ENCODE assay signal across 1 cellular context in the genomic region with DNA sequence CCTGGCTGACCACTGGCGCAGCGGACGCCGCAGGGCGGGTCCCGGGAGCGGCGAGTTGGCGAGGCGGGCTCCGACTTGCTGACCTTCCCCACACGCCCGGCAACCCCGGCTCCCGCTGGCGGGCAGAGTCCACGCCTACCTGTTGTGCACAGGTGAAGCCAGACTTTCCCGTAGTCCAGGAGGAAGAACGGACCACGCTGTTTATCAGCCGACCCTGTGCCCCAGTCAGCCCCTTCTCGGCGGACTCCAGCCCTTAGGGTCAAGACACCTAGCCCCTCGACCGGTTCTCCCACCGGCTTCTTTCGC.
TF ChIP-seq lines count a peak whose summit lies in the region.

No MANE protein-coding gene starts in this region.

TF ChIP-seq in H1, 55 proteins besides CTCF, POLR2A, EP300 and RAD21:
- no peak for TF ChIP-seq SUZ12 (IDR thresholded peaks at IDR 0.05; ENCODE audit: low read length)
- TF ChIP-seq, protein P1, sequence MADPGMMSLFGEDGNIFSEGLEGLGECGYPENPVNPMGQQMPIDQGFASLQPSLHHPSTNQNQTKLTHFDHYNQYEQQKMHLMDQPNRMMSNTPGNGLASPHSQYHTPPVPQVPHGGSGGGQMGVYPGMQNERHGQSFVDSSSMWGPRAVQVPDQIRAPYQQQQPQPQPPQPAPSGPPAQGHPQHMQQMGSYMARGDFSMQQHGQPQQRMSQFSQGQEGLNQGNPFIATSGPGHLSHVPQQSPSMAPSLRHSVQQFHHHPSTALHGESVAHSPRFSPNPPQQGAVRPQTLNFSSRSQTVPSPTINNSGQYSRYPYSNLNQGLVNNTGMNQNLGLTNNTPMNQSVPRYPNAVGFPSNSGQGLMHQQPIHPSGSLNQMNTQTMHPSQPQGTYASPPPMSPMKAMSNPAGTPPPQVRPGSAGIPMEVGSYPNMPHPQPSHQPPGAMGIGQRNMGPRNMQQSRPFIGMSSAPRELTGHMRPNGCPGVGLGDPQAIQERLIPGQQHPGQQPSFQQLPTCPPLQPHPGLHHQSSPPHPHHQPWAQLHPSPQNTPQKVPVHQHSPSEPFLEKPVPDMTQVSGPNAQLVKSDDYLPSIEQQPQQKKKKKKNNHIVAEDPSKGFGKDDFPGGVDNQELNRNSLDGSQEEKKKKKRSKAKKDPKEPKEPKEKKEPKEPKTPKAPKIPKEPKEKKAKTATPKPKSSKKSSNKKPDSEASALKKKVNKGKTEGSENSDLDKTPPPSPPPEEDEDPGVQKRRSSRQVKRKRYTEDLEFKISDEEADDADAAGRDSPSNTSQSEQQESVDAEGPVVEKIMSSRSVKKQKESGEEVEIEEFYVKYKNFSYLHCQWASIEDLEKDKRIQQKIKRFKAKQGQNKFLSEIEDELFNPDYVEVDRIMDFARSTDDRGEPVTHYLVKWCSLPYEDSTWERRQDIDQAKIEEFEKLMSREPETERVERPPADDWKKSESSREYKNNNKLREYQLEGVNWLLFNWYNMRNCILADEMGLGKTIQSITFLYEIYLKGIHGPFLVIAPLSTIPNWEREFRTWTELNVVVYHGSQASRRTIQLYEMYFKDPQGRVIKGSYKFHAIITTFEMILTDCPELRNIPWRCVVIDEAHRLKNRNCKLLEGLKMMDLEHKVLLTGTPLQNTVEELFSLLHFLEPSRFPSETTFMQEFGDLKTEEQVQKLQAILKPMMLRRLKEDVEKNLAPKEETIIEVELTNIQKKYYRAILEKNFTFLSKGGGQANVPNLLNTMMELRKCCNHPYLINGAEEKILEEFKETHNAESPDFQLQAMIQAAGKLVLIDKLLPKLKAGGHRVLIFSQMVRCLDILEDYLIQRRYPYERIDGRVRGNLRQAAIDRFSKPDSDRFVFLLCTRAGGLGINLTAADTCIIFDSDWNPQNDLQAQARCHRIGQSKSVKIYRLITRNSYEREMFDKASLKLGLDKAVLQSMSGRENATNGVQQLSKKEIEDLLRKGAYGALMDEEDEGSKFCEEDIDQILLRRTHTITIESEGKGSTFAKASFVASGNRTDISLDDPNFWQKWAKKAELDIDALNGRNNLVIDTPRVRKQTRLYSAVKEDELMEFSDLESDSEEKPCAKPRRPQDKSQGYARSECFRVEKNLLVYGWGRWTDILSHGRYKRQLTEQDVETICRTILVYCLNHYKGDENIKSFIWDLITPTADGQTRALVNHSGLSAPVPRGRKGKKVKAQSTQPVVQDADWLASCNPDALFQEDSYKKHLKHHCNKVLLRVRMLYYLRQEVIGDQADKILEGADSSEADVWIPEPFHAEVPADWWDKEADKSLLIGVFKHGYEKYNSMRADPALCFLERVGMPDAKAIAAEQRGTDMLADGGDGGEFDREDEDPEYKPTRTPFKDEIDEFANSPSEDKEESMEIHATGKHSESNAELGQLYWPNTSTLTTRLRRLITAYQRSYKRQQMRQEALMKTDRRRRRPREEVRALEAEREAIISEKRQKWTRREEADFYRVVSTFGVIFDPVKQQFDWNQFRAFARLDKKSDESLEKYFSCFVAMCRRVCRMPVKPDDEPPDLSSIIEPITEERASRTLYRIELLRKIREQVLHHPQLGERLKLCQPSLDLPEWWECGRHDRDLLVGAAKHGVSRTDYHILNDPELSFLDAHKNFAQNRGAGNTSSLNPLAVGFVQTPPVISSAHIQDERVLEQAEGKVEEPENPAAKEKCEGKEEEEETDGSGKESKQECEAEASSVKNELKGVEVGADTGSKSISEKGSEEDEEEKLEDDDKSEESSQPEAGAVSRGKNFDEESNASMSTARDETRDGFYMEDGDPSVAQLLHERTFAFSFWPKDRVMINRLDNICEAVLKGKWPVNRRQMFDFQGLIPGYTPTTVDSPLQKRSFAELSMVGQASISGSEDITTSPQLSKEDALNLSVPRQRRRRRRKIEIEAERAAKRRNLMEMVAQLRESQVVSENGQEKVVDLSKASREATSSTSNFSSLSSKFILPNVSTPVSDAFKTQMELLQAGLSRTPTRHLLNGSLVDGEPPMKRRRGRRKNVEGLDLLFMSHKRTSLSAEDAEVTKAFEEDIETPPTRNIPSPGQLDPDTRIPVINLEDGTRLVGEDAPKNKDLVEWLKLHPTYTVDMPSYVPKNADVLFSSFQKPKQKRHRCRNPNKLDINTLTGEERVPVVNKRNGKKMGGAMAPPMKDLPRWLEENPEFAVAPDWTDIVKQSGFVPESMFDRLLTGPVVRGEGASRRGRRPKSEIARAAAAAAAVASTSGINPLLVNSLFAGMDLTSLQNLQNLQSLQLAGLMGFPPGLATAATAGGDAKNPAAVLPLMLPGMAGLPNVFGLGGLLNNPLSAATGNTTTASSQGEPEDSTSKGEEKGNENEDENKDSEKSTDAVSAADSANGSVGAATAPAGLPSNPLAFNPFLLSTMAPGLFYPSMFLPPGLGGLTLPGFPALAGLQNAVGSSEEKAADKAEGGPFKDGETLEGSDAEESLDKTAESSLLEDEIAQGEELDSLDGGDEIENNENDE (IDR thresholded peaks at IDR 0.05; ENCODE audit: insufficient replicate concordance, low read length) = no peak
